Comparison of ENCODE assay signal across 1 cellular context in the genomic region with DNA sequence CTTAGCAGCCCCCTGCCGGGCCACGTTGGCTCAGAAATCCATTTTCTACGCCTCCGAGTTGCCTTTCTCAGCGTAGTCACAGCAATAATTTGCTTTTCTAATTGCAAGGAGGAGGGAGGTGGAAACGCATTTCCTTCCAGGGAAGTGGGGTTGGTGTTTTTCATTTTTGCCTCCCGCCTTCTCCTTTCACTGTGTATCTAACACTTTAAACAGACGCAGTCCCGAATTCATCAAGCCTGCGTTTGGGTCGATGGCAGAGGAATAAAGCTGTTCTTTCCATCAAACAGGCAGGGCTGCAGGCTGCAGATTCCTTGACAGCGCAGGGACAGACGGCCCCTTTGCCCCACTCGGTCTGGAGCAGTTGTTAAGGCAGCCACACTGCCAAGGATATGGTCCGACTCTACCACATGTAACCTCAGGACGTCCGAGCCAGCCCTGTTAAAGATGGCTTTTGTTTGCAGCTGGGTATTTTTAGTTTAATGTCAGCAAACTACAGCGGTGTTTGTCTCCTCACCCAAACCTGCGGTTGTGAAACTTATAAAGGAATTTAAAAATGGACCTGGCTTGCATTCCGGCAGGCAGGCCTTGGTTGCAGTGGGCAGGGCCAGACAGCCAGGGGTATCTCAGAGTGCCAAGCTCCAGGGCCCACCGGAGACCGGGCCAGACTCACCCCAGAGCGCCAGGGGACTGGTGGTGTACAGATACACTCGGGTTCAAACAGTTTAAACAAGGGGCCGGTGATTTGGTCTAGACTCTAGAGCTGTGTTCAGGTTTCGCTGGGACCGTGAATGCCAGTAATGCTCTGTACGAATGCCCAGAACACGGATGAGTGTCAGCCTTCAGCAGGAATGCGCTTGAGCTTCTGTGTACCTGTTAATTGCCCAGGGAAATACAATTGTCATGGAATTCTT.
A peak's percentile ranks its signal among the peaks of the same experiment; 100 is the strongest.
TF ChIP-seq lines count a peak whose summit lies in the region.

No MANE protein-coding gene starts in this region.

TF ChIP-seq in K562, 482 proteins besides CTCF, POLR2A, EP300 and RAD21 (continued from another document):
- 0 out of 4 replicates have a peak, but pooled peaks of 1 of the 2 experiments have one; percentile 9 for TF ChIP-seq MNT (conservative IDR thresholded peaks at IDR 0.05)
- no peak for TF ChIP-seq ARHGAP35 (IDR thresholded peaks at IDR 0.05; ENCODE audit: partially characterized antibody)
- TF ChIP-seq, protein P1, sequence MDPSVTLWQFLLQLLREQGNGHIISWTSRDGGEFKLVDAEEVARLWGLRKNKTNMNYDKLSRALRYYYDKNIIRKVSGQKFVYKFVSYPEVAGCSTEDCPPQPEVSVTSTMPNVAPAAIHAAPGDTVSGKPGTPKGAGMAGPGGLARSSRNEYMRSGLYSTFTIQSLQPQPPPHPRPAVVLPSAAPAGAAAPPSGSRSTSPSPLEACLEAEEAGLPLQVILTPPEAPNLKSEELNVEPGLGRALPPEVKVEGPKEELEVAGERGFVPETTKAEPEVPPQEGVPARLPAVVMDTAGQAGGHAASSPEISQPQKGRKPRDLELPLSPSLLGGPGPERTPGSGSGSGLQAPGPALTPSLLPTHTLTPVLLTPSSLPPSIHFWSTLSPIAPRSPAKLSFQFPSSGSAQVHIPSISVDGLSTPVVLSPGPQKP (CRISPR knock-in tag; IDR thresholded peaks at IDR 0.05), result no peak
- peak; percentile 24 for TF ChIP-seq RBBP5 (IDR thresholded peaks at IDR 0.05; ENCODE audit: borderline replicate concordance, insufficient read depth, low read length, poor library complexity, severe bottlenecking)
- no peak for TF ChIP-seq BMI1 (IDR thresholded peaks at IDR 0.05; ENCODE audit: low read length)
- TF ChIP-seq, protein P2, sequence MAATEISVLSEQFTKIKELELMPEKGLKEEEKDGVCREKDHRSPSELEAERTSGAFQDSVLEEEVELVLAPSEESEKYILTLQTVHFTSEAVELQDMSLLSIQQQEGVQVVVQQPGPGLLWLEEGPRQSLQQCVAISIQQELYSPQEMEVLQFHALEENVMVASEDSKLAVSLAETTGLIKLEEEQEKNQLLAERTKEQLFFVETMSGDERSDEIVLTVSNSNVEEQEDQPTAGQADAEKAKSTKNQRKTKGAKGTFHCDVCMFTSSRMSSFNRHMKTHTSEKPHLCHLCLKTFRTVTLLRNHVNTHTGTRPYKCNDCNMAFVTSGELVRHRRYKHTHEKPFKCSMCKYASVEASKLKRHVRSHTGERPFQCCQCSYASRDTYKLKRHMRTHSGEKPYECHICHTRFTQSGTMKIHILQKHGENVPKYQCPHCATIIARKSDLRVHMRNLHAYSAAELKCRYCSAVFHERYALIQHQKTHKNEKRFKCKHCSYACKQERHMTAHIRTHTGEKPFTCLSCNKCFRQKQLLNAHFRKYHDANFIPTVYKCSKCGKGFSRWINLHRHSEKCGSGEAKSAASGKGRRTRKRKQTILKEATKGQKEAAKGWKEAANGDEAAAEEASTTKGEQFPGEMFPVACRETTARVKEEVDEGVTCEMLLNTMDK (IDR thresholded peaks at IDR 0.05; ENCODE audit: borderline replicate concordance, insufficient read depth, low read depth, low read length, poor library complexity, severe bottlenecking), result peak; percentile 56
- no peak for TF ChIP-seq ZFP36 (IDR thresholded peaks at IDR 0.05; ENCODE audit: low read depth, low read length, partially characterized antibody)
- no peak; the same call in 1 of the 2 replicates for TF ChIP-seq GABPB1 (CRISPR knock-in tag; IDR thresholded peaks at IDR 0.05)
- no peak for TF ChIP-seq GATAD2B (IDR thresholded peaks at IDR 0.05; ENCODE audit: borderline replicate concordance)
- no peak for TF ChIP-seq SIRT6 (IDR thresholded peaks at IDR 0.05; ENCODE audit: low read depth, low read length)
- TF ChIP-seq ZNF174 (CRISPR knock-in tag; IDR thresholded peaks at IDR 0.05), result no peak
- no peak for TF ChIP-seq FUS (optimal IDR thresholded peaks at IDR 0.05; ENCODE audit: low read depth, low read length)
- no peak for TF ChIP-seq SMAD3 (CRISPR knock-in tag; conservative IDR thresholded peaks at IDR 0.05)
